In genomic region chr4:39528056-39528465, GRCh38 we compare ENCODE assay signal across 8 cellular contexts. TPM values are rescaled to one million over a fixed set of nuclear protein-coding genes. Genes with fewer than 3 reads are reported as not detected.
DNase-seq lines count a peak whose midpoint lies in the region; ATAC-seq and TF ChIP-seq lines count a peak whose summit lies in the region.

No MANE protein-coding gene starts in this region.

- H3K27ac ChIP-seq in ACC112 (ENCODE audit: low read depth, low read length) (peak overlapping the region; percentile 78), HCT116 (ENCODE audit: low read depth, low read length) (peak overlapping the region; percentile 91), cardiac muscle cell (peak overlapping the region; percentile 96), psoas muscle (peak overlapping the region; percentile 94)

- H2AFZ ChIP-seq in ACC112 (ENCODE audit: low read length, unreplicated experiment) (peak overlapping the region; percentile 73), HCT116 (ENCODE audit: low read depth, low read length, poor library complexity, severe bottlenecking) (no peak overlapping the region)

- H3K9me2 ChIP-seq in HCT116 (ENCODE audit: insufficient read depth), result no peaks in the 10 kb centered on the region

- no peak for TF ChIP-seq CTCF in HCT116 (IDR thresholded peaks at IDR 0.05 in 2 of 3, conservative IDR thresholded peaks at IDR 0.05 in 1 of 3; ENCODE audit: borderline replicate concordance in 1 of 3, insufficient read depth in 1 of 3, low read depth in 2 of 3, low read length in 2 of 3)
- no peak for TF ChIP-seq CTCF in cardiac muscle cell (IDR thresholded peaks at IDR 0.05; ENCODE audit: low read depth, low read length)
- no peak for TF ChIP-seq CTCF in psoas muscle (IDR thresholded peaks at IDR 0.05)

- H3K4me1 ChIP-seq in ACC112 (ENCODE audit: control insufficient read depth, insufficient read depth, low read length, unreplicated experiment) (peaks cover 25% of the 10 kb centered on the region), HCT116 (ENCODE audit: control insufficient read depth in 1 of 2, insufficient read depth in 2 of 2, low read length in 2 of 2) (peaks cover 7 to 27% of the 10 kb centered on the region in 2 experiments; a peak in 3 of 4 replicates), cardiac muscle cell (ENCODE audit: low read depth) (no peaks in the 10 kb centered on the region), psoas muscle (peaks cover 25% of the 10 kb centered on the region)

- DNase-seq in HCT116 (ENCODE audit: low read depth, low spot score) (no peak), cardiac muscle cell (ENCODE audit: low read depth in 1 of 2, low spot score in 1 of 2) (peak in 1 of 2 donors; percentile 84), psoas muscle (peak in 1 of 2 donors; percentile 90)
- no peak for DNase-seq in activated T-helper 1 cell treated with anti-CD3 and anti-CD28 coated beads, Interleukin-12 subunit alpha, Interleukin-12 subunit beta, Interleukin-2, Interleukin-4 antibody, amounts not matched to agents 30 ng/mL and 10 ng/mL and 1 ng/mL, durations not matched to agents 14 hours and 24 hours and 36 hours (ENCODE audit: low spot score)

- H3K4me3 ChIP-seq in ACC112 (ENCODE audit: low read depth, low read length) (peak overlapping the region; percentile 88), HCT116 (replicated peaks in 1 of 2; ENCODE audit: low read depth in 1 of 2, low read length in 2 of 2) (peak overlapping the region; percentile 91 to 93), cardiac muscle cell (peak overlapping the region; percentile 73), psoas muscle (peak overlapping the region; percentile 81)

- CTCF ChIA-PET in HCT116 (lab: Charles Lee), result no interaction called here

- H3K27me3 ChIP-seq in ACC112 (ENCODE audit: insufficient read depth, low read length) (no peaks in the 10 kb centered on the region), HCT116 (ENCODE audit: insufficient read depth, low read length) (no peaks in the 10 kb centered on the region), cardiac muscle cell (no peaks in the 10 kb centered on the region), psoas muscle (ENCODE audit: insufficient read depth in 3 of 3, low read length in 2 of 3) (no peaks in the 10 kb centered on the region)

- 0% methylated on average over 22 of the region's 22 CpGs for WGBS in psoas muscle, 3 donors

- intact Hi-C loops in HCT116 (cut with micrococcal nuclease), result no loop called here
- intact Hi-C loops in activated T-helper 1 cell treated with anti-CD3 and anti-CD28 coated beads, Interleukin-12 subunit alpha, Interleukin-12 subunit beta, Interleukin-2, Interleukin-4 antibody, amounts not matched to agents 30 ng/mL and 10 ng/mL and 1 ng/mL, durations not matched to agents 14 hours and 24 hours and 36 hours (cut with micrococcal nuclease), result loop anchor here (5.0 to 10.0 kb wide), 4 partner anchors 94 to 1841 kb away; partner anchors contain the start of genes RELL1 and RFC1
- intact Hi-C loops in psoas muscle (cut with DNase I), result loop anchor here (5.0 kb wide), 2 partner anchors 56 to 109 kb away; partner anchors contain the start of gene SMIM14 (in 1 of the 2)

- TF ChIP-seq POLR2A in HCT116 (IDR thresholded peaks at IDR 0.05; ENCODE audit: borderline replicate concordance, extremely low read depth, insufficient read depth, insufficient read length), result no peak

- H3K79me2 ChIP-seq in ACC112 (ENCODE audit: control insufficient read depth, insufficient read depth, low read length, unreplicated experiment), result peaks cover 46% of the 10 kb centered on the region
- peaks cover 41% of the 10 kb centered on the region for H3K79me2 ChIP-seq in HCT116 (ENCODE audit: insufficient read depth, low read length)

- H3K9me3 Mint-ChIP-seq in activated T-helper 1 cell treated with anti-CD3 and anti-CD28 coated beads, Interleukin-12 subunit alpha, Interleukin-12 subunit beta, Interleukin-2, Interleukin-4 antibody, amounts not matched to agents 30 ng/mL and 10 ng/mL and 1 ng/mL, durations not matched to agents 14 hours and 24 hours and 36 hours, result peaks cover 29% of the 10 kb centered on the region

- RAD21 ChIA-PET in HCT116 (lab: Charles Lee; ENCODE audit: low non-redundant PET in 1 of 2, low total read pairs in 2 of 2, uncharacterized antibody in 2 of 2, unreplicated experiment in 2 of 2), result interaction anchor here in 1 of 2 experiments (1.0 kb wide), 1 partner anchor 110 kb away, joined by 3 read pairs; the partner anchor contains the start of gene SMIM14

- H3K9me3 ChIP-seq in HCT116 (ENCODE audit: control insufficient read depth in 1 of 2, insufficient read depth in 1 of 2, low read depth in 1 of 2, low read length in 2 of 2) (peaks cover 4 to 8% of the 10 kb centered on the region in 2 experiments; a peak in 2 of 4 replicates), cardiac muscle cell (ENCODE audit: low read depth) (no peaks in the 10 kb centered on the region), psoas muscle (no peaks in the 10 kb centered on the region)

- H3K4me3 Mint-ChIP-seq in activated T-helper 1 cell treated with anti-CD3 and anti-CD28 coated beads, Interleukin-12 subunit alpha, Interleukin-12 subunit beta, Interleukin-2, Interleukin-4 antibody, amounts not matched to agents 30 ng/mL and 10 ng/mL and 1 ng/mL, durations not matched to agents 14 hours and 24 hours and 36 hours, result peak overlapping the region; percentile 99

- POLR2A ChIA-PET in HCT116 (lab: Charles Lee), result interaction anchor here (1.0 to 1.3 kb wide), 6 partner anchors 8 to 170 kb away, joined by 3 to 7 read pairs (median 4); partner anchors contain the start of gene UBE2K

- H3K36me3 Mint-ChIP-seq in activated T-helper 1 cell treated with anti-CD3 and anti-CD28 coated beads, Interleukin-12 subunit alpha, Interleukin-12 subunit beta, Interleukin-2, Interleukin-4 antibody, amounts not matched to agents 30 ng/mL and 10 ng/mL and 1 ng/mL, durations not matched to agents 14 hours and 24 hours and 36 hours (ENCODE audit: low read depth), result peaks cover 16% of the 10 kb centered on the region

- H3K4me2 ChIP-seq in HCT116 (ENCODE audit: low read length), result peak overlapping the region; percentile 73

- H3K9ac ChIP-seq in HCT116 (ENCODE audit: low read length), result peak overlapping the region; percentile 84

- peak overlapping the region; percentile 92 for H3K27ac Mint-ChIP-seq in activated T-helper 1 cell treated with anti-CD3 and anti-CD28 coated beads, Interleukin-12 subunit alpha, Interleukin-12 subunit beta, Interleukin-2, Interleukin-4 antibody, amounts not matched to agents 30 ng/mL and 10 ng/mL and 1 ng/mL, durations not matched to agents 14 hours and 24 hours and 36 hours

- TF ChIP-seq RAD21 in HCT116 (IDR thresholded peaks at IDR 0.05; ENCODE audit: low read depth), result no peak; the same call in 1 of the 2 replicates

- H3K36me3 ChIP-seq in ACC112 (ENCODE audit: insufficient read depth, low read length) (peaks cover 4% of the 10 kb centered on the region), HCT116 (ENCODE audit: control insufficient read depth in 1 of 2, insufficient read depth in 2 of 2, low read length in 2 of 2) (0 out of 4 replicates have a peak, but pooled peaks cover 0 to 4% of the 10 kb centered on the region in 2 experiments), cardiac muscle cell (peaks cover 4% of the 10 kb centered on the region), psoas muscle (ENCODE audit: insufficient read depth in 1 of 2, low read depth in 1 of 2) (peaks cover 0 to 18% of the 10 kb centered on the region in 2 donors)

- BruUV-seq in HCT116 (replicated peaks; lab: Mats Ljungman, UMichigan), result TSS peak; percentile 79

- H4K20me1 ChIP-seq in HCT116 (ENCODE audit: insufficient read depth), result no peaks in the 10 kb centered on the region

- H3K27me3 Mint-ChIP-seq in activated T-helper 1 cell treated with anti-CD3 and anti-CD28 coated beads, Interleukin-12 subunit alpha, Interleukin-12 subunit beta, Interleukin-2, Interleukin-4 antibody, amounts not matched to agents 30 ng/mL and 10 ng/mL and 1 ng/mL, durations not matched to agents 14 hours and 24 hours and 36 hours (ENCODE audit: insufficient read depth), result no peaks in the 10 kb centered on the region

- H3K4me1 Mint-ChIP-seq in activated T-helper 1 cell treated with anti-CD3 and anti-CD28 coated beads, Interleukin-12 subunit alpha, Interleukin-12 subunit beta, Interleukin-2, Interleukin-4 antibody, amounts not matched to agents 30 ng/mL and 10 ng/mL and 1 ng/mL, durations not matched to agents 14 hours and 24 hours and 36 hours (ENCODE audit: low read depth), result peaks cover 19% of the 10 kb centered on the region

- ATAC-seq in HCT116 (peak; percentile 29), psoas muscle (peak in 3 of 4 donors; percentile 44 to 50 (median 47)), HG02852 (IDR thresholded peaks at IDR 0.05; ENCODE audit: unreplicated experiment) (no peak), GM18868 (IDR thresholded peaks at IDR 0.05; ENCODE audit: unreplicated experiment) (no peak), GM18858 (IDR thresholded peaks at IDR 0.05; ENCODE audit: unreplicated experiment) (no peak)

TF ChIP-seq in HCT116, 20 proteins besides CTCF, POLR2A, EP300 and RAD21 (continues in another document):
- TF ChIP-seq EZH2 (IDR thresholded peaks at IDR 0.05), result no peak
- no peak for TF ChIP-seq CEBPB (IDR thresholded peaks at IDR 0.05; ENCODE audit: low read depth)
- TF ChIP-seq TCF7L2 (IDR thresholded peaks at IDR 0.05; ENCODE audit: borderline replicate concordance, extremely low read depth, insufficient read depth, insufficient read length), result no peak
- TF ChIP-seq SIN3A (IDR thresholded peaks at IDR 0.05; ENCODE audit: low read depth), result no peak
- TF ChIP-seq ZNF274 (IDR thresholded peaks at IDR 0.05; ENCODE audit: low read depth, low read length), result no peak

RNA-seq across cellular contexts. Expression of gene UGDH, which starts 0.8 kb away (rescaled TPM):
- total RNA-seq in HCT116 (2021; ENCODE audit: unreplicated experiment) (67.9 TPM), cardiac muscle cell (26.1 and 51.2 TPM in 2 replicates), psoas muscle (1 to 10 TPM; 7.7 to 9.8 (median 8.9) TPM)
- polyA plus RNA-seq in HCT116 (2012), result 20.3 and 34.7 TPM in 2 replicates
- 26.0 and 30.6 TPM in 2 replicates for total RNA-seq in activated T-helper 1 cell treated with anti-CD3 and anti-CD28 coated beads, Interleukin-12 subunit alpha, Interleukin-12 subunit beta, Interleukin-2, Interleukin-4 antibody, amounts not matched to agents 30 ng/mL and 10 ng/mL and 1 ng/mL, durations not matched to agents 14 hours and 24 hours and 36 hours
- polyA plus RNA-seq in cardiac muscle cell (69.2 and 85.6 TPM in 2 replicates), psoas muscle (1 to 10 TPM; 2.5 to 6.6 (median 5.6) TPM)

Comparison
In these comparisons a context has a peak if more than half of its experiments do, and no peak if none do; other contexts are left out.
1. ATAC-seq: peak in HCT116 (single experiment) and psoas muscle (3 of 4); none in HG02852 (single experiment), GM18868 (single experiment) and GM18858 (single experiment).
2. Peak in every context shown above with its lines, with median percentiles within 50 percentile points of each other: H3K27ac ChIP-seq and H3K4me3 ChIP-seq.